In genomic region chr10:127444155-127444554, GRCh38 we compare ENCODE assay signal across 26 cellular contexts.
"Had no signal": no experiment of that assay in that cellular context is flagged by ENCODE, and none has a peak within 500 bp of the region (broad histone marks: within the 10 kb centered on the region; RNA-seq: fewer than 3 reads in every experiment).

No MANE protein-coding gene starts in this region.

- H3K36me3 Mint-ChIP-seq: IgD-negative memory B cell, T-cell had no signal

- FAIRE-seq: HTR-8/SVneo, K562 had no signal

- H3K4me1 Mint-ChIP-seq: T-cell had no signal

- H3K9me3 Mint-ChIP-seq: T-cell had no signal

- H3K27ac ChIP-seq: HL-60, RWPE1 had no signal

- H3K4me2 ChIP-seq: SK-N-SH had no signal

- H3K9me3 ChIP-seq: SK-N-SH had no signal

- H3K27me3 Mint-ChIP-seq: IgD-negative memory B cell had no signal

- DNase-seq: MV-4-11; NCI-H1092; NCI-H1105 treated with DMSO at 0.1 percent for 48 hours; NCI-H1417 treated with DMSO at 0.1 percent for 48 hours; NCI-H146; NCI-H1694 treated with DMSO at 0.1 percent for 48 hours; NCI-H1930; NCI-H2081; NCI-H2107; NCI-H2227 treated with DMSO at 0.1 percent for 48 hours; NCI-H446; NCI-H510A; NCI-H524 treated with DMSO at 0.1 percent for 48 hours; NCI-H69; NCI-H774; NK-92 treated with Interleukin-12 subunit alpha and Interleukin-12 subunit beta, amount 100 ng/mL, for 24 hours; PC-3; SHP77; SK-N-SH; SW 1271; T-cell had no signal

- H3K4me3 Mint-ChIP-seq: IgD-negative memory B cell, T-cell had no signal

- H3K27ac Mint-ChIP-seq: IgD-negative memory B cell, T-cell had no signal

- H3K4me3 ChIP-seq: K562 had no signal

- H3K9ac ChIP-seq: SK-N-SH had no signal
